In genomic region chr6:66992660-66993059, GRCh38 we compare ENCODE assay signal across 24 cellular contexts.
"Had no signal": no experiment of that assay in that cellular context is flagged by ENCODE, and none has a peak within 500 bp of the region (broad histone marks: within the 10 kb centered on the region; RNA-seq: fewer than 3 reads in every experiment).

No MANE protein-coding gene starts in this region.

- H3K27me3 ChIP-seq: cardiac muscle cell had no signal

- H3K36me3 ChIP-seq: cardiac muscle cell had no signal

- H3K4me3 ChIP-seq: cardiac muscle cell had no signal

- DNase-seq: activated CD4-positive, alpha-beta memory T cell treated with anti-CD3 and anti-CD28 coated beads for 36 hours; activated CD4-positive, alpha-beta T cell treated with anti-CD3 and anti-CD28 coated beads, Interleukin-2, amount 10 ng/mL, durations not matched to agents 7 days and 5 days; activated CD4-positive, CD25-positive, alpha-beta regulatory T cell; activated CD8-positive, alpha-beta memory T cell treated with anti-CD3 and anti-CD28 coated beads for 24 hours; activated effector memory CD4-positive, alpha-beta T cell treated with anti-CD3 and anti-CD28 coated beads, Interleukin-2, amount 50 U/mL, for 16 hours; activated naive CD4-positive, alpha-beta T cell treated with Interleukin-2 at 50 U/mL for 16 hours; activated naive CD8-positive, alpha-beta T cell treated with anti-CD3 and anti-CD28 coated beads, Interleukin-2, amount 50 U/mL, for 24 hours; activated T-cell treated with anti-CD3 and anti-CD28 coated beads, Interleukin-2, amount 50 U/mL, for 4 hours; amygdala; KBM-7; NCI-H1092 treated with DMSO at 0.1 percent for 48 hours; NCI-H1417 treated with DMSO at 0.1 percent for 48 hours; NCI-H2029 treated with DMSO at 0.1 percent for 48 hours; NCI-H345; NCI-H510A; NCI-H526 treated with DMSO at 0.1 percent for 48 hours; NCI-H82; NK-92 treated with Interleukin-12 subunit alpha and Interleukin-12 subunit beta, amount 100 ng/mL, for 24 hours; SIG-M5; T-cell; T-helper 2 cell; T1000 had no signal

- H3K27ac ChIP-seq: cardiac muscle cell had no signal

- ATAC-seq: activated naive CD4-positive, alpha-beta T cell treated with anti-CD3 and anti-CD28 coated beads, Interleukin-2, amount 50 U/mL, for 72 hours; activated naive CD8-positive, alpha-beta T cell treated with anti-CD3 and anti-CD28 coated beads, Interleukin-2, amount 50 U/mL, for 24 hours; activated T-cell treated with anti-CD3 and anti-CD28 coated beads, Interleukin-2, amount 50 U/mL, for 4 hours; T-cell had no signal
